28 cellular contexts compared by ENCODE assay signal in genomic region chr5:178995341-178995690, GRCh38. TPM values are rescaled to one million over a fixed set of nuclear protein-coding genes. Genes with fewer than 3 reads are reported as not detected.
DNase-seq lines count a peak whose midpoint lies in the region; ATAC-seq and TF ChIP-seq lines count a peak whose summit lies in the region.
"Had no signal": no experiment of that assay in that cellular context is flagged by ENCODE, and none has a peak within 500 bp of the region (broad histone marks: within the 10 kb centered on the region; RNA-seq: fewer than 3 reads in every experiment).

No MANE protein-coding gene starts in this region.

- H3K4me1 Mint-ChIP-seq in endothelial cell (ENCODE audit: unreplicated experiment) (peaks cover 3% of the 10 kb centered on the region), neural crest cell (peaks cover 5% of the 10 kb centered on the region)

- H3K27me3 Mint-ChIP-seq in endothelial cell (ENCODE audit: unreplicated experiment) (peaks cover 26% of the 10 kb centered on the region), neural crest cell (ENCODE audit: low read depth) (peaks cover 66% of the 10 kb centered on the region)

- DNase-seq in ELF-1 (ENCODE audit: low read depth, low spot score) = peak; percentile 17
- DNase-seq in NCI-H82 (lab: John Stamatoyannopoulos, UW) = peak; percentile 75
- DNase-seq in endothelial cell (ENCODE audit: low spot score) = no peak
- DNase-seq in neural crest cell (ENCODE audit: low read depth, low spot score) = no peak
- no peak for DNase-seq in COLO829 (ENCODE audit: low spot score)
- DNase-seq in spleen = no peak
- no peak for DNase-seq in prostate gland (ENCODE audit: low spot score)
- DNase-seq: activated CD4-positive, alpha-beta T cell treated with anti-CD3 and anti-CD28 coated beads, Interleukin-2, amount 50 U/mL, for 4 hours; activated effector memory CD4-positive, alpha-beta T cell treated with anti-CD3 and anti-CD28 coated beads, Interleukin-2, amount 50 U/mL, for 16 hours; hypothalamus; mammary epithelial cell; NCI-H1417; NCI-H2107; NK-92 treated with Interleukin-12 subunit alpha and Interleukin-12 subunit beta, amount 100 ng/mL, for 24 hours; Peyer's patch had no signal

- no peak for ATAC-seq in HG03432 (IDR thresholded peaks at IDR 0.05; ENCODE audit: unreplicated experiment)
- ATAC-seq: sciatic nerve had no signal

- no peak overlapping the region for H3K27ac Mint-ChIP-seq in endothelial cell (ENCODE audit: unreplicated experiment)
- H3K27ac Mint-ChIP-seq in neural crest cell (ENCODE audit: unreplicated experiment) = no peak overlapping the region
- H3K27ac Mint-ChIP-seq: IgD-negative memory B cell had no signal

- no peak for TF ChIP-seq POLR2A in spleen (IDR thresholded peaks at IDR 0.05)
- no peak for TF ChIP-seq POLR2A in prostate gland (IDR thresholded peaks at IDR 0.05)

- H3K36me3 Mint-ChIP-seq in endothelial cell (ENCODE audit: low read depth, unreplicated experiment) (peaks cover 19% of the 10 kb centered on the region), neural crest cell (ENCODE audit: low read depth) (no peaks in the 10 kb centered on the region)

- H3K9me3 Mint-ChIP-seq in endothelial cell (ENCODE audit: unreplicated experiment) (peaks cover 10% of the 10 kb centered on the region), neural crest cell (peaks cover under 1% of the 10 kb centered on the region)

- peaks cover 0 to 13% (median 2%) of the 10 kb centered on the region in 6 donors for H3K4me1 ChIP-seq in spleen
- H3K4me1 ChIP-seq in prostate gland (replicated peaks) = no peaks in the 10 kb centered on the region
- H3K4me1 ChIP-seq: adrenal gland, HAP-1, Peyer's patch had no signal

- TF ChIP-seq CTCF in endothelial cell (IDR thresholded peaks at IDR 0.05; ENCODE audit: unreplicated experiment) = no peak
- no peak for TF ChIP-seq CTCF in neural crest cell (conservative IDR thresholded peaks at IDR 0.05)
- TF ChIP-seq CTCF in spleen (IDR thresholded peaks at IDR 0.05 in 8 of 11, conservative IDR thresholded peaks at IDR 0.05 in 3 of 11) = no peak
- no peak for TF ChIP-seq CTCF in prostate gland (IDR thresholded peaks at IDR 0.05)

- H3K27ac ChIP-seq in spleen (no peak overlapping the region), prostate gland (no peak overlapping the region)
- H3K27ac ChIP-seq: adrenal gland, C4-2B, HL-60, Peyer's patch, upper lobe of left lung, VCaP had no signal

- intact Hi-C loops in spleen (cut with DNase I; ENCODE audit: low total_unique reads) = no loop called here
- intact Hi-C loops in prostate gland (cut with DNase I) = no loop called here

- no peak overlapping the region for H3K4me3 ChIP-seq in spleen
- no peak overlapping the region for H3K4me3 ChIP-seq in prostate gland
- H3K4me3 ChIP-seq: adrenal gland, HAP-1, Peyer's patch, upper lobe of left lung had no signal

- H3K27me3 ChIP-seq in spleen (replicated peaks in 1 of 7) (peaks cover 0 to 59% (median 28%) of the 10 kb centered on the region in 7 donors), prostate gland (replicated peaks; ENCODE audit: insufficient read depth) (peaks cover 2% of the 10 kb centered on the region)
- H3K27me3 ChIP-seq: Peyer's patch had no signal

- H3K9me3 ChIP-seq in spleen = peaks cover 0 to 41% (median 7%) of the 10 kb centered on the region in 8 donors
- no peaks in the 10 kb centered on the region for H3K9me3 ChIP-seq in prostate gland
- H3K9me3 ChIP-seq: adrenal gland, HAP-1 had no signal

- H3K36me3 ChIP-seq in spleen (no peaks in the 10 kb centered on the region), prostate gland (no peaks in the 10 kb centered on the region)
- H3K36me3 ChIP-seq: adrenal gland, HAP-1, Peyer's patch, upper lobe of left lung had no signal

- WGBS in spleen, 5 donors = 3 to 19% (median 15%) methylated on average over 6 of the region's 6 CpGs
- WGBS in prostate gland = 13% methylated on average over 6 of the region's 6 CpGs

- H3K4me3 Mint-ChIP-seq in endothelial cell (ENCODE audit: unreplicated experiment) (peak overlapping the region; percentile 62), neural crest cell (peak overlapping the region; percentile 27)

RNA-seq across cellular contexts. Expression of gene GRM6, which starts 0.2 kb away (rescaled TPM):
- not detected for total RNA-seq in endothelial cell (ENCODE audit: unreplicated experiment)
- not detected in 2 replicates for total RNA-seq in neural crest cell
- not detected for total RNA-seq in spleen
- polyA plus RNA-seq in spleen = not detected
- under 1 TPM in 1 of 2 donors, not detected in 1; 0.23 TPM for total RNA-seq in prostate gland
- total RNA-seq: adrenal gland; mammary epithelial cell; NCI-H460; omental fat pad; Peyer's patch; sciatic nerve; T-helper 1 cell treated with Interleukin-12 subunit alpha and Interleukin-12 subunit beta and Interleukin-4 antibody, amounts not matched to agents 30 ng/mL and 1 ng/mL, for 36 hours; upper lobe of left lung had no signal
- polyA plus RNA-seq: AG04450, IgD-negative memory B cell, mammary epithelial cell had no signal

RNA-seq across cellular contexts. Expression of gene ZNF879, which starts 28.3 kb away (rescaled TPM):
- total RNA-seq in endothelial cell (ENCODE audit: unreplicated experiment) (5.9 TPM), neural crest cell (6.6 and 7.4 TPM in 2 replicates), spleen (1 to 10 TPM; 6.0 to 8.2 (median 7.0) TPM), prostate gland (10 to 100 TPM in 1 of 2 donors, 1 to 10 TPM in 1; 6.6 to 18.1 TPM)
- 1 to 10 TPM; 3.1 to 4.5 (median 3.2) TPM for polyA plus RNA-seq in spleen

RNA-seq across cellular contexts. Expression of gene ZNF454, which starts 54.3 kb away (rescaled TPM):
- total RNA-seq in endothelial cell (ENCODE audit: unreplicated experiment) (0.15 TPM), neural crest cell (0.26 TPM in 1 of 2 replicates, not detected in the other), spleen (1 to 10 TPM; 1.3 to 4.9 (median 2.2) TPM), prostate gland (1 to 10 TPM; 4.7 to 5.9 TPM)
- under 1 TPM; 0.20 to 0.64 (median 0.21) TPM for polyA plus RNA-seq in spleen
- total RNA-seq: NCI-H460; T-helper 1 cell treated with Interleukin-12 subunit alpha and Interleukin-12 subunit beta and Interleukin-4 antibody, amounts not matched to agents 30 ng/mL and 1 ng/mL, for 36 hours had no signal
- polyA plus RNA-seq: IgD-negative memory B cell, mammary epithelial cell had no signal

Comparison
In these comparisons a context has a peak if more than half of its experiments do, and no peak if none do; other contexts are left out.
1. DNase-seq: peak in ELF-1 (single experiment) and NCI-H82 (single experiment); none in endothelial cell (single experiment), neural crest cell (single experiment), COLO829 (single experiment), spleen (single experiment) and prostate gland (single experiment).